Comparison of ENCODE assay signal across 19 cellular contexts in the genomic region with DNA sequence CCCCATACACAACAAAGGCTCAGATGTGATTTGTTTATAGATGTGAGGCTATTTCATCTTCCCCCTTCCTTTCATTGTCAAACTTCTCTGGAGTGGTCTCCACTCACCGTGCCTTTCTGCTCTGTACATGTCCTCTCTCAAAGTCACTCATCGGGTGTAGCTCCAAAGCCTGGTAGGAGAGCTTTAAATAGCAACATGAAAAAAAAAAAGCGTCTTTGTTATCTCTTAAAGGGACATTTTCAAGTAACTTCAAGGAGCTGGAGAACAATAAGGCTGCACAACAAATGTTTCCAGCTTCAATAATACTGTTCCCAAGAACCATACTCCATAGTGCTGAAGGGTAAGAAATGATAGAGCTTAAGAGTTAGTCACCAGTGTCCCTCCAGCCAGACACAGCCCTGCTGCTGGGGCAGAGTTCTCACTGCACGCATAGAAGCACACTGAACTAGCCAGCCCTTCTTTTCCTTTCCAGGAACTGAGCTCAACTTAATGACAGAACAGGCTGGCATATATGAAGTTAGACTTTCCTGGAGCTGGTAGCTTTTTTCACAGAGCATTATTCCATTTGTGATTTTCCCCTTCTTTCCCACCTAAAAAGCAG. TPM values are rescaled to one million over a fixed set of nuclear protein-coding genes. Genes with fewer than 3 reads are reported as not detected.
"Had no signal": no experiment of that assay in that cellular context is flagged by ENCODE, and none has a peak within 500 bp of the region (broad histone marks: within the 10 kb centered on the region; RNA-seq: fewer than 3 reads in every experiment).

No MANE protein-coding gene starts in this region.

- H3K27me3 ChIP-seq: ovary, suprapubic skin, upper lobe of left lung had no signal

- DNase-seq: activated CD4-positive, alpha-beta T cell treated with anti-CD3 and anti-CD28 coated beads, Interleukin-2, amount 50 U/mL, for 48 hours; activated CD8-positive, alpha-beta memory T cell treated with anti-CD3 and anti-CD28 coated beads, Interleukin-2, amount 10 ng/mL, durations not matched to agents 7 days and 5 days; activated naive CD4-positive, alpha-beta T cell treated with anti-CD3 and anti-CD28 coated beads, Interleukin-2, amount 10 ng/mL, durations not matched to agents 7 days and 5 days; activated T-cell treated with anti-CD3 and anti-CD28 coated beads, Interleukin-2, amount 50 U/mL, for 1 hour; hippocampal formation; kidney; ovary; retina; small intestine; stimulated activated naive CD8-positive, alpha-beta T cell treated with anti-CD3 and anti-CD28 coated beads, Interleukin-15, Interleukin-2, amounts not matched to agents 100 U/mL and 50 U/mL, for 24 hours; upper lobe of left lung; WERI-Rb-1 had no signal

- H3K4me1 ChIP-seq: suprapubic skin, upper lobe of left lung had no signal

- H3K36me3 ChIP-seq: ovary, suprapubic skin, upper lobe of left lung, WERI-Rb-1 had no signal

- H3K4me3 ChIP-seq: ovary, suprapubic skin, upper lobe of left lung had no signal

- H3K9me3 ChIP-seq: ovary, suprapubic skin, upper lobe of left lung had no signal

- H3K27ac ChIP-seq: ovary, suprapubic skin, upper lobe of left lung, WERI-Rb-1 had no signal

- ATAC-seq: activated CD8-positive, alpha-beta memory T cell treated with anti-CD3 and anti-CD28 coated beads, Interleukin-2, amount 10 ng/mL, durations not matched to agents 7 days and 5 days; esophagus mucosa; stimulated activated naive CD8-positive, alpha-beta T cell treated with anti-CD3 and anti-CD28 coated beads, Interleukin-15, Interleukin-2, amounts not matched to agents 100 U/mL and 50 U/mL, for 24 hours had no signal

RNA-seq across cellular contexts. Expression of a gene that starts 8.1 kb away (rescaled TPM):
- total RNA-seq: activated CD8-positive, alpha-beta memory T cell treated with anti-CD3 and anti-CD28 coated beads, Interleukin-2, amount 10 ng/mL, durations not matched to agents 7 days and 5 days; astrocyte; bronchial epithelial cell; esophagus mucosa; kidney; lower leg skin; T-helper 1 cell treated with Interleukin-12 subunit alpha and Interleukin-12 subunit beta and Interleukin-4 antibody, amounts not matched to agents 30 ng/mL and 1 ng/mL, for 36 hours; upper lobe of left lung had no signal
- polyA plus RNA-seq: neural cell, small intestine had no signal

RNA-seq across cellular contexts. Expression of a gene that starts 33.6 kb away (rescaled TPM):
- total RNA-seq: activated CD8-positive, alpha-beta memory T cell treated with anti-CD3 and anti-CD28 coated beads, Interleukin-2, amount 10 ng/mL, durations not matched to agents 7 days and 5 days; astrocyte; bronchial epithelial cell; esophagus mucosa; kidney; lower leg skin; ovary; suprapubic skin; T-helper 1 cell treated with Interleukin-12 subunit alpha and Interleukin-12 subunit beta and Interleukin-4 antibody, amounts not matched to agents 30 ng/mL and 1 ng/mL, for 36 hours; upper lobe of left lung had no signal
- polyA plus RNA-seq: neural cell, ovary, small intestine had no signal
